8 cellular contexts compared by ENCODE assay signal in genomic region chr12:70243510-70244331, GRCh38. TPM values are rescaled to one million over a fixed set of nuclear protein-coding genes. Genes with fewer than 3 reads are reported as not detected.
DNase-seq lines count a peak whose midpoint lies in the region; ATAC-seq and TF ChIP-seq lines count a peak whose summit lies in the region.

No MANE protein-coding gene starts in this region.

- intact Hi-C loops in mucosa of descending colon (cut with DNase I, micrococcal nuclease) = loop anchor here in 1 of 2 donors (10.0 kb wide), 1 partner anchor 121 kb away; the partner anchor contains the start of gene KCNMB4

- H3K4me1 ChIP-seq in CD4-positive, CD25-positive, alpha-beta regulatory T cell (ENCODE audit: control insufficient read depth, insufficient read depth, low read length, poor library complexity, severe bottlenecking) = peaks cover 63% of the 10 kb centered on the region
- H3K4me1 ChIP-seq in mucosa of descending colon (ENCODE audit: low read depth) = peaks cover 46% of the 10 kb centered on the region

- DNase-seq in CD4-positive, CD25-positive, alpha-beta regulatory T cell = peak; percentile 57 to 81 (median 70)
- DNase-seq in NK-92 (lab: John Stamatoyannopoulos, UW; ENCODE audit: unreplicated experiment) (peak; percentile 4), epidermal melanocyte (ENCODE audit: insufficient read length, low spot score) (peak; percentile 52), mucosa of descending colon (peak; percentile 69 to 83 (median 77))
- DNase-seq in activated CD8-positive, alpha-beta memory T cell treated with anti-CD3 and anti-CD28 coated beads, Interleukin-2, amount 50 U/mL, for 4 hours = peak; percentile 65
- DNase-seq in stimulated activated CD8-positive, alpha-beta memory T cell treated with anti-CD3 and anti-CD28 coated beads, Interleukin-4, amount 100 ng/mL, for 1 hour (ENCODE audit: low read depth in 2 of 2, low spot score in 1 of 2) = peak; percentile 44 to 46

- no peaks in the 10 kb centered on the region for H3K9me3 Mint-ChIP-seq in CD4-positive, CD25-positive, alpha-beta regulatory T cell

- peak overlapping the region; percentile 97 to 99 (median 98) for H3K4me3 Mint-ChIP-seq in CD4-positive, CD25-positive, alpha-beta regulatory T cell

- no peaks in the 10 kb centered on the region for H3K9me3 ChIP-seq in CD4-positive, CD25-positive, alpha-beta regulatory T cell (ENCODE audit: control insufficient read depth in 2 of 2, low read length in 2 of 2)
- no peaks in the 10 kb centered on the region for H3K9me3 ChIP-seq in mucosa of descending colon

- peak overlapping the region; percentile 96 for H3K27ac ChIP-seq in CD4-positive, CD25-positive, alpha-beta regulatory T cell (ENCODE audit: insufficient read depth, low read length, poor library complexity, severe bottlenecking)

- no peak for TF ChIP-seq CTCF in mucosa of descending colon (IDR thresholded peaks at IDR 0.05)

- H3K4me3 ChIP-seq in CD4-positive, CD25-positive, alpha-beta regulatory T cell (ENCODE audit: low read depth, low read length) = peak overlapping the region; percentile 92
- peak overlapping the region; percentile 76 for H3K4me3 ChIP-seq in mucosa of descending colon

- H3K36me3 ChIP-seq in CD4-positive, CD25-positive, alpha-beta regulatory T cell (ENCODE audit: control insufficient read depth, insufficient read depth, low read length) = peaks cover 19% of the 10 kb centered on the region
- H3K36me3 ChIP-seq in mucosa of descending colon (ENCODE audit: low read depth) = no peaks in the 10 kb centered on the region

- H3K27me3 ChIP-seq in CD4-positive, CD25-positive, alpha-beta regulatory T cell (ENCODE audit: control insufficient read depth, insufficient read depth, low read length) = no peaks in the 10 kb centered on the region

- peaks cover 25% of the 10 kb centered on the region for H3K36me3 Mint-ChIP-seq in CD4-positive, CD25-positive, alpha-beta regulatory T cell

- H3K27me3 Mint-ChIP-seq in CD4-positive, CD25-positive, alpha-beta regulatory T cell = no peaks in the 10 kb centered on the region

- H3K4me1 Mint-ChIP-seq in CD4-positive, CD25-positive, alpha-beta regulatory T cell = peaks cover 50 to 77% (median 65%) of the 10 kb centered on the region in 4 donors

- peak overlapping the region; percentile 99 to 100 (median 99) for H3K27ac Mint-ChIP-seq in CD4-positive, CD25-positive, alpha-beta regulatory T cell

- peak; percentile 73 to 76 for ATAC-seq in CD4-positive, CD25-positive, alpha-beta regulatory T cell (ENCODE audit: low read depth in 2 of 2)
- peak; percentile 60 for ATAC-seq in GM19324 (IDR thresholded peaks at IDR 0.05; ENCODE audit: low FRiP score, unreplicated experiment)
- peak; percentile 43 for ATAC-seq in HG03442 (IDR thresholded peaks at IDR 0.05; ENCODE audit: unreplicated experiment)
- peak; percentile 79 for ATAC-seq in mucosa of descending colon

RNA-seq across cellular contexts. Expression of gene CNOT2, which starts 0.5 kb away (rescaled TPM):
- 121 TPM for total RNA-seq in CD4-positive, CD25-positive, alpha-beta regulatory T cell
- polyA plus RNA-seq in CD4-positive, CD25-positive, alpha-beta regulatory T cell = 100 to 1,000 TPM in 2 of 4 donors, 10 to 100 TPM in 2; 78.5 to 137 (median 97.4) TPM
- 10 to 100 TPM; 80.3 to 86.2 (median 81.0) TPM for total RNA-seq in mucosa of descending colon

Comparison
In these comparisons a context has a peak if more than half of its experiments do, and no peak if none do; other contexts are left out.
1. Peak in every context shown above with its lines: DNase-seq, ATAC-seq, H3K4me3 ChIP-seq and H3K27ac ChIP-seq.
2. DNase-seq: peak in every context shown above with its lines; median percentile 77 in mucosa of descending colon; 70 in CD4-positive, CD25-positive, alpha-beta regulatory T cell; 65 in activated CD8-positive, alpha-beta memory T cell treated with anti-CD3 and anti-CD28 coated beads, Interleukin-2, amount 50 U/mL, for 4 hours; 52 in epidermal melanocyte; 45 in stimulated activated CD8-positive, alpha-beta memory T cell treated with anti-CD3 and anti-CD28 coated beads, Interleukin-4, amount 100 ng/mL, for 1 hour; 4 in NK-92.